In the genomic region with DNA sequence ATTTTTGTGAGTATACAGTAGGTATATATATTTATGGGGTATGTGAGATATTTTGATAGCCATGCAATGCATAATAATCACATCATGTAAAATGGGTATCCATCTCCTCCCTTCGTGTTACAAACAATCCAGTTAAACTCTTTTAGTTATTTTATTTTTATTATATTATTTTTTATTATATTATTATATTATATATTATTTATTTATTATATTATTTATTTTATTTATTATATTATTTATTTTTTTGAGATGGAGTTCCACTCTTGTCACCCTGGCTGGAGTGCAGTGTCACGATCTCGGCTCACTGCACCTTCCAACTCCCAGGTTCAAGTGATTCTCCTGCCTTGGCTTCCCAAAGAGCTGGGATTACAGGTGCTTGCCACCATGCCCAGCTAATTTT, we compare ENCODE assay signal across 7 cellular contexts.
"Had no signal": no experiment of that assay in that cellular context is flagged by ENCODE, and none has a peak within 500 bp of the region (broad histone marks: within the 10 kb centered on the region; RNA-seq: fewer than 3 reads in every experiment).

No MANE protein-coding gene starts in this region.

- H3K4me3 ChIP-seq: GM12878 had no signal

- DNase-seq: GDM1, GF-D8 had no signal

- ATAC-seq: GM12878 had no signal

- FAIRE-seq: GM12878, GM12891, GM12892, GM18507, GM19239 had no signal
